In genomic region chr12:65908147-65908546, GRCh38 we compare ENCODE assay signal across 1 cellular context.
TF ChIP-seq lines count a peak whose summit lies in the region.

No MANE protein-coding gene starts in this region.

TF ChIP-seq in GM12878, 131 proteins besides CTCF, POLR2A, EP300 and RAD21 (continued from another document):
- TF ChIP-seq ZBTB40 (IDR thresholded peaks at IDR 0.05; ENCODE audit: borderline replicate concordance) (no peak), CBX5 (IDR thresholded peaks at IDR 0.05; ENCODE audit: low read depth) (no peak), NKRF (conservative IDR thresholded peaks at IDR 0.05) (no peak), BCL11A (IDR thresholded peaks at IDR 0.05; ENCODE audit: low read depth, low read length) (no peak), PKNOX1 (IDR thresholded peaks at IDR 0.05) (no peak), MTA3 (IDR thresholded peaks at IDR 0.05; ENCODE audit: borderline replicate concordance, low read length) (no peak), ZNF217 (IDR thresholded peaks at IDR 0.05) (no peak), RCOR1 (conservative IDR thresholded peaks at IDR 0.05; ENCODE audit: low read depth, low read length) (no peak), KLF5 (IDR thresholded peaks at IDR 0.05; ENCODE audit: partially characterized antibody) (no peak), BRCA1 (IDR thresholded peaks at IDR 0.05; ENCODE audit: low read depth, low read length) (no peak), HDAC6 (IDR thresholded peaks at IDR 0.05; ENCODE audit: unreplicated experiment) (no peak), ZNF207 (IDR thresholded peaks at IDR 0.05; ENCODE audit: borderline replicate concordance) (no peak)
- TF ChIP-seq, protein P1, sequence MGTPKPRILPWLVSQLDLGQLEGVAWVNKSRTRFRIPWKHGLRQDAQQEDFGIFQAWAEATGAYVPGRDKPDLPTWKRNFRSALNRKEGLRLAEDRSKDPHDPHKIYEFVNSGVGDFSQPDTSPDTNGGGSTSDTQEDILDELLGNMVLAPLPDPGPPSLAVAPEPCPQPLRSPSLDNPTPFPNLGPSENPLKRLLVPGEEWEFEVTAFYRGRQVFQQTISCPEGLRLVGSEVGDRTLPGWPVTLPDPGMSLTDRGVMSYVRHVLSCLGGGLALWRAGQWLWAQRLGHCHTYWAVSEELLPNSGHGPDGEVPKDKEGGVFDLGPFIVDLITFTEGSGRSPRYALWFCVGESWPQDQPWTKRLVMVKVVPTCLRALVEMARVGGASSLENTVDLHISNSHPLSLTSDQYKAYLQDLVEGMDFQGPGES (IDR thresholded peaks at IDR 0.05), result no peak
- TF ChIP-seq, protein P2, sequence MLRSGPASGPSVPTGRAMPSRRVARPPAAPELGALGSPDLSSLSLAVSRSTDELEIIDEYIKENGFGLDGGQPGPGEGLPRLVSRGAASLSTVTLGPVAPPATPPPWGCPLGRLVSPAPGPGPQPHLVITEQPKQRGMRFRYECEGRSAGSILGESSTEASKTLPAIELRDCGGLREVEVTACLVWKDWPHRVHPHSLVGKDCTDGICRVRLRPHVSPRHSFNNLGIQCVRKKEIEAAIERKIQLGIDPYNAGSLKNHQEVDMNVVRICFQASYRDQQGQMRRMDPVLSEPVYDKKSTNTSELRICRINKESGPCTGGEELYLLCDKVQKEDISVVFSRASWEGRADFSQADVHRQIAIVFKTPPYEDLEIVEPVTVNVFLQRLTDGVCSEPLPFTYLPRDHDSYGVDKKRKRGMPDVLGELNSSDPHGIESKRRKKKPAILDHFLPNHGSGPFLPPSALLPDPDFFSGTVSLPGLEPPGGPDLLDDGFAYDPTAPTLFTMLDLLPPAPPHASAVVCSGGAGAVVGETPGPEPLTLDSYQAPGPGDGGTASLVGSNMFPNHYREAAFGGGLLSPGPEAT (IDR thresholded peaks at IDR 0.05; ENCODE audit: low read depth), result no peak
- TF ChIP-seq, protein P3, sequence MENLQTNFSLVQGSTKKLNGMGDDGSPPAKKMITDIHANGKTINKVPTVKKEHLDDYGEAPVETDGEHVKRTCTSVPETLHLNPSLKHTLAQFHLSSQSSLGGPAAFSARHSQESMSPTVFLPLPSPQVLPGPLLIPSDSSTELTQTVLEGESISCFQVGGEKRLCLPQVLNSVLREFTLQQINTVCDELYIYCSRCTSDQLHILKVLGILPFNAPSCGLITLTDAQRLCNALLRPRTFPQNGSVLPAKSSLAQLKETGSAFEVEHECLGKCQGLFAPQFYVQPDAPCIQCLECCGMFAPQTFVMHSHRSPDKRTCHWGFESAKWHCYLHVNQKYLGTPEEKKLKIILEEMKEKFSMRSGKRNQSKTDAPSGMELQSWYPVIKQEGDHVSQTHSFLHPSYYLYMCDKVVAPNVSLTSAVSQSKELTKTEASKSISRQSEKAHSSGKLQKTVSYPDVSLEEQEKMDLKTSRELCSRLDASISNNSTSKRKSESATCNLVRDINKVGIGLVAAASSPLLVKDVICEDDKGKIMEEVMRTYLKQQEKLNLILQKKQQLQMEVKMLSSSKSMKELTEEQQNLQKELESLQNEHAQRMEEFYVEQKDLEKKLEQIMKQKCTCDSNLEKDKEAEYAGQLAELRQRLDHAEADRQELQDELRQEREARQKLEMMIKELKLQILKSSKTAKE (IDR thresholded peaks at IDR 0.05; ENCODE audit: low read depth, poor library complexity, severe bottlenecking), result no peak
- TF ChIP-seq, protein P4, sequence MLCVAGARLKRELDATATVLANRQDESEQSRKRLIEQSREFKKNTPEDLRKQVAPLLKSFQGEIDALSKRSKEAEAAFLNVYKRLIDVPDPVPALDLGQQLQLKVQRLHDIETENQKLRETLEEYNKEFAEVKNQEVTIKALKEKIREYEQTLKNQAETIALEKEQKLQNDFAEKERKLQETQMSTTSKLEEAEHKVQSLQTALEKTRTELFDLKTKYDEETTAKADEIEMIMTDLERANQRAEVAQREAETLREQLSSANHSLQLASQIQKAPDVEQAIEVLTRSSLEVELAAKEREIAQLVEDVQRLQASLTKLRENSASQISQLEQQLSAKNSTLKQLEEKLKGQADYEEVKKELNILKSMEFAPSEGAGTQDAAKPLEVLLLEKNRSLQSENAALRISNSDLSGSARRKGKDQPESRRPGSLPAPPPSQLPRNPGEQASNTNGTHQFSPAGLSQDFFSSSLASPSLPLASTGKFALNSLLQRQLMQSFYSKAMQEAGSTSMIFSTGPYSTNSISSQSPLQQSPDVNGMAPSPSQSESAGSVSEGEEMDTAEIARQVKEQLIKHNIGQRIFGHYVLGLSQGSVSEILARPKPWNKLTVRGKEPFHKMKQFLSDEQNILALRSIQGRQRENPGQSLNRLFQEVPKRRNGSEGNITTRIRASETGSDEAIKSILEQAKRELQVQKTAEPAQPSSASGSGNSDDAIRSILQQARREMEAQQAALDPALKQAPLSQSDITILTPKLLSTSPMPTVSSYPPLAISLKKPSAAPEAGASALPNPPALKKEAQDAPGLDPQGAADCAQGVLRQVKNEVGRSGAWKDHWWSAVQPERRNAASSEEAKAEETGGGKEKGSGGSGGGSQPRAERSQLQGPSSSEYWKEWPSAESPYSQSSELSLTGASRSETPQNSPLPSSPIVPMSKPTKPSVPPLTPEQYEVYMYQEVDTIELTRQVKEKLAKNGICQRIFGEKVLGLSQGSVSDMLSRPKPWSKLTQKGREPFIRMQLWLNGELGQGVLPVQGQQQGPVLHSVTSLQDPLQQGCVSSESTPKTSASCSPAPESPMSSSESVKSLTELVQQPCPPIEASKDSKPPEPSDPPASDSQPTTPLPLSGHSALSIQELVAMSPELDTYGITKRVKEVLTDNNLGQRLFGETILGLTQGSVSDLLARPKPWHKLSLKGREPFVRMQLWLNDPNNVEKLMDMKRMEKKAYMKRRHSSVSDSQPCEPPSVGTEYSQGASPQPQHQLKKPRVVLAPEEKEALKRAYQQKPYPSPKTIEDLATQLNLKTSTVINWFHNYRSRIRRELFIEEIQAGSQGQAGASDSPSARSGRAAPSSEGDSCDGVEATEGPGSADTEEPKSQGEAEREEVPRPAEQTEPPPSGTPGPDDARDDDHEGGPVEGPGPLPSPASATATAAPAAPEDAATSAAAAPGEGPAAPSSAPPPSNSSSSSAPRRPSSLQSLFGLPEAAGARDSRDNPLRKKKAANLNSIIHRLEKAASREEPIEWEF (IDR thresholded peaks at IDR 0.05; ENCODE audit: insufficient replicate concordance, low read depth, low read length), result no peak
TF ChIP-seq in GM12878: peak in this region for 0.
